Comparison of ENCODE assay signal across 16 cellular contexts in genomic region chr7:152956006-152956405, GRCh38.
"Had no signal": no experiment of that assay in that cellular context is flagged by ENCODE, and none has a peak within 500 bp of the region (broad histone marks: within the 10 kb centered on the region; RNA-seq: fewer than 3 reads in every experiment).

No MANE protein-coding gene starts in this region.

- DNase-seq: activated CD4-positive, alpha-beta T cell treated with anti-CD3 and anti-CD28 coated beads for 48 hours; activated CD8-positive, alpha-beta T cell treated with anti-CD3 and anti-CD28 coated beads, Interleukin-2, amount 10 ng/mL, durations not matched to agents 7 days and 5 days; activated naive CD4-positive, alpha-beta T cell; activated naive CD8-positive, alpha-beta T cell treated with anti-CD3 and anti-CD28 coated beads, Interleukin-2, amount 50 U/mL, for 24 hours; foreskin keratinocyte; head of caudate nucleus; left ventricle myocardium inferior; mesenchymal stem cell; psoas muscle; spleen; stimulated activated CD4-positive, alpha-beta T cell treated with anti-CD3 and anti-CD28 coated beads, Interleukin-1b, Interleukin-23, amount 100 ng/mL, for 48 hours; transverse colon had no signal

- H3K27ac ChIP-seq: cardiac muscle cell, foreskin keratinocyte, left ventricle myocardium inferior, psoas muscle, spleen, transverse colon had no signal

- H3K36me3 ChIP-seq: cardiac muscle cell, left ventricle myocardium inferior, spleen, transverse colon had no signal

- H3K9me3 ChIP-seq: transverse colon had no signal

- H3K27me3 Mint-ChIP-seq: stimulated activated memory B cell treated with anti-CD40 and anti-IgM and Interleukin-4, amounts not matched to agents 10 μg/mL and 1 μg/mL and 100 μg/mL, for 72 hours had no signal

- H3K4me1 Mint-ChIP-seq: activated naive CD8-positive, alpha-beta T cell treated with anti-CD3 and anti-CD28 coated beads, Interleukin-2, amount 50 U/mL, for 24 hours; nephron; stimulated activated memory B cell treated with anti-CD40 and anti-IgM and Interleukin-4, amounts not matched to agents 10 μg/mL and 1 μg/mL and 100 μg/mL, for 72 hours had no signal

- H3K27ac Mint-ChIP-seq: activated CD8-positive, alpha-beta T cell treated with anti-CD3 and anti-CD28 coated beads, Interleukin-2, amount 10 ng/mL, durations not matched to agents 7 days and 5 days; activated naive CD8-positive, alpha-beta T cell treated with anti-CD3 and anti-CD28 coated beads, Interleukin-2, amount 50 U/mL, for 24 hours; activated T-helper 1 cell treated with anti-CD3 and anti-CD28 coated beads, Interleukin-12 subunit alpha, Interleukin-12 subunit beta, Interleukin-2, Interleukin-4 antibody, amounts not matched to agents 30 ng/mL and 10 ng/mL and 1 ng/mL, durations not matched to agents 14 hours and 24 hours and 36 hours; nephron; stimulated activated memory B cell treated with anti-CD40 and anti-IgM and Interleukin-4, amounts not matched to agents 10 μg/mL and 1 μg/mL and 100 μg/mL, for 72 hours had no signal

- H3K27me3 ChIP-seq: cardiac muscle cell, foreskin keratinocyte, spleen, transverse colon had no signal

- H3K4me3 ChIP-seq: cardiac muscle cell, left ventricle myocardium inferior, psoas muscle, spleen, transverse colon had no signal

- H3K4me1 ChIP-seq: foreskin keratinocyte, left ventricle myocardium inferior, psoas muscle, spleen, transverse colon had no signal

- H3K4me3 Mint-ChIP-seq: activated CD8-positive, alpha-beta T cell treated with anti-CD3 and anti-CD28 coated beads, Interleukin-2, amount 10 ng/mL, durations not matched to agents 7 days and 5 days; activated naive CD8-positive, alpha-beta T cell treated with anti-CD3 and anti-CD28 coated beads, Interleukin-2, amount 50 U/mL, for 24 hours; activated T-helper 1 cell treated with anti-CD3 and anti-CD28 coated beads, Interleukin-12 subunit alpha, Interleukin-12 subunit beta, Interleukin-2, Interleukin-4 antibody, amounts not matched to agents 30 ng/mL and 10 ng/mL and 1 ng/mL, durations not matched to agents 14 hours and 24 hours and 36 hours; nephron; stimulated activated memory B cell treated with anti-CD40 and anti-IgM and Interleukin-4, amounts not matched to agents 10 μg/mL and 1 μg/mL and 100 μg/mL, for 72 hours had no signal
